ENCODE assay signal across 1 cellular context in the genomic region with DNA sequence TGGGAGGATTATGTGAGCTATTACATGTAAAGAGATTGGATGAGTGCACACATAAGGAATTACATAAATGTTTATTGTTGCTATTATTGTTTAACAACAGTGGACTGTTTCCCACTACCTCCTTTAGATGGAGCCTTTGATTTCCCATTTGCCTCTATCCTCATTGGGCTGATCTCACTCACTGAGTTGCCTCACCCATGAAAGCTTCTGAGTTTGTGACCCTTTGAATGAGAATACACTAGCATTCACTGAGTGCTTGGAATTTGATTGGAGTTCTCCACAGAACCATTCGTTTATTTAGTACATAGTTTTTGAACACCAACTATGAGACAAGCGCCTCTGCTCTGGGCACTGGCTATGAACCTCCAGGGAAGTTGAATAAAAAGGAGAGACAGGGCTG.
TF ChIP-seq lines count a peak whose summit lies in the region.

No MANE protein-coding gene starts in this region.

TF ChIP-seq in GM23338, 12 proteins besides CTCF, POLR2A, EP300 and RAD21 (continued from another document):
- TF ChIP-seq, protein P1, sequence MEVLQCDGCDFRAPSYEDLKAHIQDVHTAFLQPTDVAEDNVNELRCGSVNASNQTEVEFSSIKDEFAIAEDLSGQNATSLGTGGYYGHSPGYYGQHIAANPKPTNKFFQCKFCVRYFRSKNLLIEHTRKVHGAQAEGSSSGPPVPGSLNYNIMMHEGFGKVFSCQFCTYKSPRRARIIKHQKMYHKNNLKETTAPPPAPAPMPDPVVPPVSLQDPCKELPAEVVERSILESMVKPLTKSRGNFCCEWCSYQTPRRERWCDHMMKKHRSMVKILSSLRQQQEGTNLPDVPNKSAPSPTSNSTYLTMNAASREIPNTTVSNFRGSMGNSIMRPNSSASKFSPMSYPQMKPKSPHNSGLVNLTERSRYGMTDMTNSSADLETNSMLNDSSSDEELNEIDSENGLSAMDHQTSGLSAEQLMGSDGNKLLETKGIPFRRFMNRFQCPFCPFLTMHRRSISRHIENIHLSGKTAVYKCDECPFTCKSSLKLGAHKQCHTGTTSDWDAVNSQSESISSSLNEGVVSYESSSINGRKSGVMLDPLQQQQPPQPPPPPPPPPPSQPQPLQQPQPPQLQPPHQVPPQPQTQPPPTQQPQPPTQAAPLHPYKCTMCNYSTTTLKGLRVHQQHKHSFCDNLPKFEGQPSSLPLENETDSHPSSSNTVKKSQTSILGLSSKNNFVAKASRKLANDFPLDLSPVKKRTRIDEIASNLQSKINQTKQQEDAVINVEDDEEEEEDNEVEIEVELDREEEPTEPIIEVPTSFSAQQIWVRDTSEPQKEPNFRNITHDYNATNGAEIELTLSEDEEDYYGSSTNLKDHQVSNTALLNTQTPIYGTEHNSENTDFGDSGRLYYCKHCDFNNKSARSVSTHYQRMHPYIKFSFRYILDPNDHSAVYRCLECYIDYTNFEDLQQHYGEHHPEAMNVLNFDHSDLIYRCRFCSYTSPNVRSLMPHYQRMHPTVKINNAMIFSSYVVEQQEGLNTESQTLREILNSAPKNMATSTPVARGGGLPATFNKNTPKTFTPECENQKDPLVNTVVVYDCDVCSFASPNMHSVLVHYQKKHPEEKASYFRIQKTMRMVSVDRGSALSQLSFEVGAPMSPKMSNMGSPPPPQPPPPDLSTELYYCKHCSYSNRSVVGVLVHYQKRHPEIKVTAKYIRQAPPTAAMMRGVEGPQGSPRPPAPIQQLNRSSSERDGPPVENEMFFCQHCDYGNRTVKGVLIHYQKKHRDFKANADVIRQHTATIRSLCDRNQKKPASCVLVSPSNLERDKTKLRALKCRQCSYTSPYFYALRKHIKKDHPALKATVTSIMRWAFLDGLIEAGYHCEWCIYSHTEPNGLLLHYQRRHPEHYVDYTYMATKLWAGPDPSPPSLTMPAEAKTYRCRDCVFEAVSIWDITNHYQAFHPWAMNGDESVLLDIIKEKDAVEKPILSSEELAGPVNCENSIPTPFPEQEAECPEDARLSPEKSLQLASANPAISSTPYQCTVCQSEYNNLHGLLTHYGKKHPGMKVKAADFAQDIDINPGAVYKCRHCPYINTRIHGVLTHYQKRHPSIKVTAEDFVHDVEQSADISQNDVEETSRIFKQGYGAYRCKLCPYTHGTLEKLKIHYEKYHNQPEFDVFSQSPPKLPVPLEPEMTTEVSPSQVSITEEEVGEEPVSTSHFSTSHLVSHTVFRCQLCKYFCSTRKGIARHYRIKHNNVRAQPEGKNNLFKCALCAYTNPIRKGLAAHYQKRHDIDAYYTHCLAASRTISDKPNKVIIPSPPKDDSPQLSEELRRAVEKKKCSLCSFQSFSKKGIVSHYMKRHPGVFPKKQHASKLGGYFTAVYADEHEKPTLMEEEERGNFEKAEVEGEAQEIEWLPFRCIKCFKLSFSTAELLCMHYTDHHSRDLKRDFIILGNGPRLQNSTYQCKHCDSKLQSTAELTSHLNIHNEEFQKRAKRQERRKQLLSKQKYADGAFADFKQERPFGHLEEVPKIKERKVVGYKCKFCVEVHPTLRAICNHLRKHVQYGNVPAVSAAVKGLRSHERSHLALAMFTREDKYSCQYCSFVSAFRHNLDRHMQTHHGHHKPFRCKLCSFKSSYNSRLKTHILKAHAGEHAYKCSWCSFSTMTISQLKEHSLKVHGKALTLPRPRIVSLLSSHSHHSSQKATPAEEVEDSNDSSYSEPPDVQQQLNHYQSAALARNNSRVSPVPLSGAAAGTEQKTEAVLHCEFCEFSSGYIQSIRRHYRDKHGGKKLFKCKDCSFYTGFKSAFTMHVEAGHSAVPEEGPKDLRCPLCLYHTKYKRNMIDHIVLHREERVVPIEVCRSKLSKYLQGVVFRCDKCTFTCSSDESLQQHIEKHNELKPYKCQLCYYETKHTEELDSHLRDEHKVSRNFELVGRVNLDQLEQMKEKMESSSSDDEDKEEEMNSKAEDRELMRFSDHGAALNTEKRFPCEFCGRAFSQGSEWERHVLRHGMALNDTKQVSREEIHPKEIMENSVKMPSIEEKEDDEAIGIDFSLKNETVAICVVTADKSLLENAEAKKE (CRISPR knock-in tag; IDR thresholded peaks at IDR 0.05): no peak
- TF ChIP-seq EZH2 (IDR thresholded peaks at IDR 0.05; ENCODE audit: low read depth, unreplicated experiment): no peak
- TF ChIP-seq STAT1 (IDR thresholded peaks at IDR 0.05; ENCODE audit: unreplicated experiment): no peak
- no peak for TF ChIP-seq CREB1 (CRISPR knock-in tag; IDR thresholded peaks at IDR 0.05; ENCODE audit: low read depth)
- no peak for TF ChIP-seq NANOG (IDR thresholded peaks at IDR 0.05; ENCODE audit: borderline replicate concordance)
- no peak for TF ChIP-seq ZNF331 (CRISPR knock-in tag; IDR thresholded peaks at IDR 0.05; ENCODE audit: low read depth)
- no peak for TF ChIP-seq POLR2AphosphoS5 (IDR thresholded peaks at IDR 0.05; ENCODE audit: low read depth)
- no peak for TF ChIP-seq JUNB (IDR thresholded peaks at IDR 0.05; ENCODE audit: unreplicated experiment)
- no peak for TF ChIP-seq EZH2phosphoT487 (IDR thresholded peaks at IDR 0.05; ENCODE audit: unreplicated experiment)
- TF ChIP-seq, protein P2, sequence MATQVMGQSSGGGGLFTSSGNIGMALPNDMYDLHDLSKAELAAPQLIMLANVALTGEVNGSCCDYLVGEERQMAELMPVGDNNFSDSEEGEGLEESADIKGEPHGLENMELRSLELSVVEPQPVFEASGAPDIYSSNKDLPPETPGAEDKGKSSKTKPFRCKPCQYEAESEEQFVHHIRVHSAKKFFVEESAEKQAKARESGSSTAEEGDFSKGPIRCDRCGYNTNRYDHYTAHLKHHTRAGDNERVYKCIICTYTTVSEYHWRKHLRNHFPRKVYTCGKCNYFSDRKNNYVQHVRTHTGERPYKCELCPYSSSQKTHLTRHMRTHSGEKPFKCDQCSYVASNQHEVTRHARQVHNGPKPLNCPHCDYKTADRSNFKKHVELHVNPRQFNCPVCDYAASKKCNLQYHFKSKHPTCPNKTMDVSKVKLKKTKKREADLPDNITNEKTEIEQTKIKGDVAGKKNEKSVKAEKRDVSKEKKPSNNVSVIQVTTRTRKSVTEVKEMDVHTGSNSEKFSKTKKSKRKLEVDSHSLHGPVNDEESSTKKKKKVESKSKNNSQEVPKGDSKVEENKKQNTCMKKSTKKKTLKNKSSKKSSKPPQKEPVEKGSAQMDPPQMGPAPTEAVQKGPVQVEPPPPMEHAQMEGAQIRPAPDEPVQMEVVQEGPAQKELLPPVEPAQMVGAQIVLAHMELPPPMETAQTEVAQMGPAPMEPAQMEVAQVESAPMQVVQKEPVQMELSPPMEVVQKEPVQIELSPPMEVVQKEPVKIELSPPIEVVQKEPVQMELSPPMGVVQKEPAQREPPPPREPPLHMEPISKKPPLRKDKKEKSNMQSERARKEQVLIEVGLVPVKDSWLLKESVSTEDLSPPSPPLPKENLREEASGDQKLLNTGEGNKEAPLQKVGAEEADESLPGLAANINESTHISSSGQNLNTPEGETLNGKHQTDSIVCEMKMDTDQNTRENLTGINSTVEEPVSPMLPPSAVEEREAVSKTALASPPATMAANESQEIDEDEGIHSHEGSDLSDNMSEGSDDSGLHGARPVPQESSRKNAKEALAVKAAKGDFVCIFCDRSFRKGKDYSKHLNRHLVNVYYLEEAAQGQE (IDR thresholded peaks at IDR 0.05; ENCODE audit: unreplicated experiment): no peak
